In genomic region chr1:156282143-156282478, GRCh38 we compare ENCODE assay signal across 8 cellular contexts. TPM values are rescaled to one million over a fixed set of nuclear protein-coding genes. Genes with fewer than 3 reads are reported as not detected.
DNase-seq lines count a peak whose midpoint lies in the region; ATAC-seq and TF ChIP-seq lines count a peak whose summit lies in the region.

No MANE protein-coding gene starts in this region.

- no peak for TF ChIP-seq POLR2A in esophagus muscularis mucosa (IDR thresholded peaks at IDR 0.05; ENCODE audit: low read depth)

- ATAC-seq in HG02852 (IDR thresholded peaks at IDR 0.05; ENCODE audit: unreplicated experiment) = peak; percentile 4

- H3K9me3 ChIP-seq in SJCRH30 (replicated peaks) (no peaks in the 10 kb centered on the region), esophagus muscularis mucosa (no peaks in the 10 kb centered on the region), neutrophil (no peaks in the 10 kb centered on the region)

- H3K36me3 ChIP-seq in SJCRH30 (peaks cover 14% of the 10 kb centered on the region), esophagus muscularis mucosa (peaks cover 10 to 40% (median 26%) of the 10 kb centered on the region in 4 donors), neutrophil (peaks cover 33% of the 10 kb centered on the region)

- H3K4me1 ChIP-seq in SJCRH30 (peaks cover 9% of the 10 kb centered on the region), esophagus muscularis mucosa (peaks cover 26 to 39% (median 34%) of the 10 kb centered on the region in 4 donors), neutrophil (ENCODE audit: control insufficient read depth in 1 of 2, insufficient read depth in 1 of 2, low read depth in 1 of 2, low read length in 1 of 2) (peaks cover 77 to 81% of the 10 kb centered on the region in 2 experiments)

- WGBS in esophagus muscularis mucosa = under 1% methylated on average over 10 of the region's 10 CpGs

- intact Hi-C loops in esophagus muscularis mucosa (cut with DNase I) = no loop called here

- H3K4me3 ChIP-seq in SJCRH30 = peak overlapping the region; percentile 91
- H3K4me3 ChIP-seq in esophagus muscularis mucosa = peak overlapping the region; percentile 85 to 95 (median 93)
- peak overlapping the region; percentile 90 to 92 for H3K4me3 ChIP-seq in neutrophil (ENCODE audit: low read depth in 1 of 2, low read length in 1 of 2)

- H3K27ac ChIP-seq in SJCRH30 (peak overlapping the region; percentile 87), esophagus muscularis mucosa (replicated peaks in 1 of 4) (peak overlapping the region; percentile 88 to 93 (median 90)), neutrophil (peak overlapping the region; percentile 94)

- no peaks in the 10 kb centered on the region for H3K27me3 ChIP-seq in SJCRH30
- no peaks in the 10 kb centered on the region for H3K27me3 ChIP-seq in esophagus muscularis mucosa
- H3K27me3 ChIP-seq in neutrophil = no peaks in the 10 kb centered on the region

- DNase-seq in DMS153 (lab: John Stamatoyannopoulos, UW) (peak; percentile 29), SJCRH30 (no peak), esophagus muscularis mucosa (ENCODE audit: extremely low spot score) (no peak), ureter (ENCODE audit: low spot score) (no peak), hepatic stellate cell (ENCODE audit: low spot score) (no peak), EL (no peak)

- TF ChIP-seq EP300 in esophagus muscularis mucosa (IDR thresholded peaks at IDR 0.05) = no peak

- TF ChIP-seq CTCF in esophagus muscularis mucosa (IDR thresholded peaks at IDR 0.05) = no peak
- TF ChIP-seq CTCF in neutrophil (IDR thresholded peaks at IDR 0.05) = no peak

RNA-seq across cellular contexts. Expression of gene SMG5, which starts 0.5 kb away (rescaled TPM):
- total RNA-seq in SJCRH30 (2014; rRNA removed; shearing (Covaris generic)) = 70.3 and 74.2 TPM in 2 replicates
- total RNA-seq in esophagus muscularis mucosa = 10 to 100 TPM; 52.3 to 96.1 (median 69.4) TPM
- 77.5 TPM for total RNA-seq in ureter

RNA-seq across cellular contexts. Expression of gene TMEM79, which starts 2.0 kb away (rescaled TPM):
- total RNA-seq in SJCRH30 (2014; rRNA removed; shearing (Covaris generic)) = 2.6 and 2.7 TPM in 2 replicates
- total RNA-seq in esophagus muscularis mucosa (1 to 10 TPM in 3 of 4 donors, under 1 TPM in 1; 0.99 to 3.2 (median 1.9) TPM), ureter (26.2 TPM)

RNA-seq across cellular contexts. Expression of gene GLMP, which starts 13.4 kb away (rescaled TPM):
- 4.7 and 6.1 TPM in 2 replicates for total RNA-seq in SJCRH30 (2014; rRNA removed; shearing (Covaris generic))
- total RNA-seq in esophagus muscularis mucosa (10 to 100 TPM; 27.0 to 47.8 (median 37.5) TPM), ureter (47.6 TPM)

RNA-seq across cellular contexts. Expression of gene VHLL, which starts 17.0 kb away (rescaled TPM):
- total RNA-seq in SJCRH30 (2014; rRNA removed; shearing (Covaris generic)) = 0.63 TPM in 1 of 2 replicates, not detected in the other
- total RNA-seq in esophagus muscularis mucosa (not detected), ureter (not detected)

RNA-seq across cellular contexts. Expression of gene PAQR6, which starts 34.3 kb away (rescaled TPM):
- 1.2 and 1.7 TPM in 2 replicates for total RNA-seq in SJCRH30 (2014; rRNA removed; shearing (Covaris generic))
- total RNA-seq in esophagus muscularis mucosa (1 to 10 TPM; 2.2 to 2.9 (median 2.7) TPM), ureter (4.4 TPM)
